ENCODE assay signal across 8 cellular contexts in the genomic region with DNA sequence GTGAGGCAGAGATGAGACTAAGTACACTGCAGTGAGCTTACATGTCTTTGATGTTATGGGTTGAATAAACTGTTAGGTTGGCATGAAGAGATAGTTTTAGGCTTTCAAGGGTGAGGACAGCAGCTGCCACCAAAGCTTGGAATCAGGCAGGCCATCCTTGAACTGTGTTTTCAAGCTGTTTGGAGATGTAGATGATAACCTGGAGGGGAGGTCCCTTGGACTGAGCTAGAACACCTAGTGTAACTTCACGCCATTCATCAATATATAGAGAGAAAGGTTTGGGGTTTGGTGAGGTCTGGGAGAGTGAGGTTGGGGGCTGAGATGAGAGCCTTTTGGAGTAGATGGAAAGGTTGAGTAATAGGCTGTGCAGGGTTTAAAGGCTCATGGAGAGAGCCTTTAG.
"Had no signal": no experiment of that assay in that cellular context is flagged by ENCODE, and none has a peak within 500 bp of the region (broad histone marks: within the 10 kb centered on the region; RNA-seq: fewer than 3 reads in every experiment).

No MANE protein-coding gene starts in this region.

- H3K27ac Mint-ChIP-seq: GM23338, H9, HFFc6 had no signal

- H3K4me3 ChIP-seq: GM23248, GM23338, HAP-1 had no signal

- H3K4me2 ChIP-seq: GM23338 had no signal

- H3K27ac ChIP-seq: GM23248 had no signal

- H2AFZ ChIP-seq: GM23248, GM23338 had no signal

- DNase-seq: GM23248, GOT3, H7, H9, HCEC 1CT, HFFc6 had no signal

- H3K9me3 ChIP-seq: HAP-1 had no signal

- H3K4me3 Mint-ChIP-seq: GM23338, H9, HFFc6 had no signal

- H3K9ac ChIP-seq: GM23248 had no signal

- H3K4me1 Mint-ChIP-seq: GM23338, H9 had no signal

- H3K36me3 ChIP-seq: HAP-1 had no signal

- H3K4me1 ChIP-seq: HAP-1 had no signal
